Comparison of ENCODE assay signal across 10 cellular contexts in the genomic region with DNA sequence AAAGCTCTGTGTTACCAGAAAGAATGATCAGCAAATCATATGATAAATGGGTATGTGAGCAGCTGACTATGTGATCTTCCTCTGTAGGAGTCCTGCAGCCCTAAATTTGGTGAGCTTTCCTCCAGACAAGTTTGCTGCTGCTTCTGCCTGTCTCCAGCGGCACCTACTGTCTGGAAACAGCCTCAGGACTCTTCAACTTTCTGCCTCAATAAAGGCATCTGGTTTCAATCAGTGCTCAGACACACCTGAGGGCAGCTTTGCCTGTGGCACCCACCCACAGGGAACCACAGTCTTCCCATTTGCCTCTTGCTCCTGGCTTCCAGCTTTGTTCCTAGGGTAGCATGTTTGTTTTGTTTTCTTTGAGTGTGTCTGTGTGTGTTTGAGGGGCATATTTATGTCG.
A peak's percentile ranks its signal among the peaks of the same experiment; 100 is the strongest.
DNase-seq lines count a peak whose midpoint lies in the region; ATAC-seq and TF ChIP-seq lines count a peak whose summit lies in the region.
"Had no signal": no experiment of that assay in that cellular context is flagged by ENCODE, and none has a peak within 500 bp of the region (broad histone marks: within the 10 kb centered on the region; RNA-seq: fewer than 3 reads in every experiment).

No MANE protein-coding gene starts in this region.

- H3F3A ChIP-seq in GM23338 (replicated peaks; ENCODE audit: low read depth): no peaks in the 10 kb centered on the region

- peak; percentile 36 to 69; a peak in 3 of 4 replicates for TF ChIP-seq CTCF in GM23338 (conservative IDR thresholded peaks at IDR 0.05; ENCODE audit: low read depth in 2 of 2)
- peak; percentile 20 for TF ChIP-seq CTCF in fibroblast of villous mesenchyme (IDR thresholded peaks at IDR 0.05; ENCODE audit: insufficient read depth, low read depth, low read length)

- H3K27me3 ChIP-seq in GM23338 (ENCODE audit: insufficient read depth): no peaks in the 10 kb centered on the region

- no peaks in the 10 kb centered on the region for H3K27me3 Mint-ChIP-seq in GM23338 (ENCODE audit: insufficient read depth, low read depth, poor library complexity)
- H3K27me3 Mint-ChIP-seq: CD4-positive, CD25-positive, alpha-beta regulatory T cell had no signal

- DNase-seq in ACHN (peak; percentile 14), GM23338 (ENCODE audit: low spot score) (peak; percentile 68), SK-N-DZ (ENCODE audit: low spot score) (peak; percentile 78), fibroblast of villous mesenchyme (ENCODE audit: low read depth) (no peak), NCI-H2107 treated with DMSO at 0.1 percent for 48 hours (lab: John Stamatoyannopoulos, UW; ENCODE audit: unreplicated experiment) (no peak), NCI-H1048 (lab: John Stamatoyannopoulos, UW) (no peak), nucleus accumbens (lab: John Stamatoyannopoulos, UW) (no peak)

- no peak overlapping the region for H3K4me2 ChIP-seq in GM23338

- no peak overlapping the region for H3K27ac Mint-ChIP-seq in GM23338
- H3K27ac Mint-ChIP-seq: CD4-positive, CD25-positive, alpha-beta regulatory T cell had no signal

- H3K36me3 ChIP-seq in GM23338 (ENCODE audit: insufficient read depth): no peaks in the 10 kb centered on the region

- H3K4me1 Mint-ChIP-seq in GM23338: no peaks in the 10 kb centered on the region
- H3K4me1 Mint-ChIP-seq: CD4-positive, CD25-positive, alpha-beta regulatory T cell had no signal

- no peak overlapping the region for H2AFZ ChIP-seq in GM23338
- H2AFZ ChIP-seq: parathyroid adenoma had no signal

- H3K36me3 Mint-ChIP-seq in GM23338 (ENCODE audit: low read depth): no peaks in the 10 kb centered on the region
- H3K36me3 Mint-ChIP-seq: CD4-positive, CD25-positive, alpha-beta regulatory T cell had no signal

- ATAC-seq in GM23338 (peak; percentile 97), HG02678 (IDR thresholded peaks at IDR 0.05; ENCODE audit: unreplicated experiment) (no peak)

- H3K4me3 ChIP-seq in GM23338: no peak overlapping the region
- H3K4me3 ChIP-seq in fibroblast of villous mesenchyme (ENCODE audit: low read depth, low read length): no peak overlapping the region

- H3K4me3 Mint-ChIP-seq in GM23338: no peak overlapping the region
- H3K4me3 Mint-ChIP-seq: CD4-positive, CD25-positive, alpha-beta regulatory T cell had no signal

- in situ Hi-C loops in ACHN (cut with HindIII; ENCODE audit: low pct_ligation_motif_present, low pct_unique_long_range_greater_than_20kb, low sequenced_read_pairs): no loop called here

- no peak overlapping the region for H3K27ac ChIP-seq in GM23338 (ENCODE audit: low read depth)
- H3K27ac ChIP-seq: parathyroid adenoma had no signal

- no peaks in the 10 kb centered on the region for H3K4me1 ChIP-seq in GM23338 (ENCODE audit: insufficient read depth)
- H3K4me1 ChIP-seq: parathyroid adenoma had no signal

- no peaks in the 10 kb centered on the region for H4K20me1 ChIP-seq in GM23338 (replicated peaks; ENCODE audit: insufficient read depth)

- no peaks in the 10 kb centered on the region for H3K79me2 ChIP-seq in GM23338 (replicated peaks; ENCODE audit: insufficient read depth)
- H3K79me2 ChIP-seq: parathyroid adenoma had no signal

- no peaks in the 10 kb centered on the region for H3K9me3 Mint-ChIP-seq in GM23338

- no peaks in the 10 kb centered on the region for H3K9me2 ChIP-seq in GM23338 (ENCODE audit: insufficient read depth)

TF ChIP-seq in GM23338, 12 proteins besides CTCF, POLR2A, EP300 and RAD21:
- TF ChIP-seq, protein P1, sequence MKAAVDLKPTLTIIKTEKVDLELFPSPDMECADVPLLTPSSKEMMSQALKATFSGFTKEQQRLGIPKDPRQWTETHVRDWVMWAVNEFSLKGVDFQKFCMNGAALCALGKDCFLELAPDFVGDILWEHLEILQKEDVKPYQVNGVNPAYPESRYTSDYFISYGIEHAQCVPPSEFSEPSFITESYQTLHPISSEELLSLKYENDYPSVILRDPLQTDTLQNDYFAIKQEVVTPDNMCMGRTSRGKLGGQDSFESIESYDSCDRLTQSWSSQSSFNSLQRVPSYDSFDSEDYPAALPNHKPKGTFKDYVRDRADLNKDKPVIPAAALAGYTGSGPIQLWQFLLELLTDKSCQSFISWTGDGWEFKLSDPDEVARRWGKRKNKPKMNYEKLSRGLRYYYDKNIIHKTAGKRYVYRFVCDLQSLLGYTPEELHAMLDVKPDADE (IDR thresholded peaks at IDR 0.05): no peak
- TF ChIP-seq JUNB (IDR thresholded peaks at IDR 0.05; ENCODE audit: unreplicated experiment): no peak
- no peak for TF ChIP-seq EZH2 (IDR thresholded peaks at IDR 0.05; ENCODE audit: low read depth, unreplicated experiment)
- TF ChIP-seq EZH2phosphoT487 (IDR thresholded peaks at IDR 0.05; ENCODE audit: unreplicated experiment): no peak
- no peak for TF ChIP-seq NANOG (IDR thresholded peaks at IDR 0.05; ENCODE audit: borderline replicate concordance)
- no peak for TF ChIP-seq STAT1 (IDR thresholded peaks at IDR 0.05; ENCODE audit: unreplicated experiment)
- TF ChIP-seq, protein P2, sequence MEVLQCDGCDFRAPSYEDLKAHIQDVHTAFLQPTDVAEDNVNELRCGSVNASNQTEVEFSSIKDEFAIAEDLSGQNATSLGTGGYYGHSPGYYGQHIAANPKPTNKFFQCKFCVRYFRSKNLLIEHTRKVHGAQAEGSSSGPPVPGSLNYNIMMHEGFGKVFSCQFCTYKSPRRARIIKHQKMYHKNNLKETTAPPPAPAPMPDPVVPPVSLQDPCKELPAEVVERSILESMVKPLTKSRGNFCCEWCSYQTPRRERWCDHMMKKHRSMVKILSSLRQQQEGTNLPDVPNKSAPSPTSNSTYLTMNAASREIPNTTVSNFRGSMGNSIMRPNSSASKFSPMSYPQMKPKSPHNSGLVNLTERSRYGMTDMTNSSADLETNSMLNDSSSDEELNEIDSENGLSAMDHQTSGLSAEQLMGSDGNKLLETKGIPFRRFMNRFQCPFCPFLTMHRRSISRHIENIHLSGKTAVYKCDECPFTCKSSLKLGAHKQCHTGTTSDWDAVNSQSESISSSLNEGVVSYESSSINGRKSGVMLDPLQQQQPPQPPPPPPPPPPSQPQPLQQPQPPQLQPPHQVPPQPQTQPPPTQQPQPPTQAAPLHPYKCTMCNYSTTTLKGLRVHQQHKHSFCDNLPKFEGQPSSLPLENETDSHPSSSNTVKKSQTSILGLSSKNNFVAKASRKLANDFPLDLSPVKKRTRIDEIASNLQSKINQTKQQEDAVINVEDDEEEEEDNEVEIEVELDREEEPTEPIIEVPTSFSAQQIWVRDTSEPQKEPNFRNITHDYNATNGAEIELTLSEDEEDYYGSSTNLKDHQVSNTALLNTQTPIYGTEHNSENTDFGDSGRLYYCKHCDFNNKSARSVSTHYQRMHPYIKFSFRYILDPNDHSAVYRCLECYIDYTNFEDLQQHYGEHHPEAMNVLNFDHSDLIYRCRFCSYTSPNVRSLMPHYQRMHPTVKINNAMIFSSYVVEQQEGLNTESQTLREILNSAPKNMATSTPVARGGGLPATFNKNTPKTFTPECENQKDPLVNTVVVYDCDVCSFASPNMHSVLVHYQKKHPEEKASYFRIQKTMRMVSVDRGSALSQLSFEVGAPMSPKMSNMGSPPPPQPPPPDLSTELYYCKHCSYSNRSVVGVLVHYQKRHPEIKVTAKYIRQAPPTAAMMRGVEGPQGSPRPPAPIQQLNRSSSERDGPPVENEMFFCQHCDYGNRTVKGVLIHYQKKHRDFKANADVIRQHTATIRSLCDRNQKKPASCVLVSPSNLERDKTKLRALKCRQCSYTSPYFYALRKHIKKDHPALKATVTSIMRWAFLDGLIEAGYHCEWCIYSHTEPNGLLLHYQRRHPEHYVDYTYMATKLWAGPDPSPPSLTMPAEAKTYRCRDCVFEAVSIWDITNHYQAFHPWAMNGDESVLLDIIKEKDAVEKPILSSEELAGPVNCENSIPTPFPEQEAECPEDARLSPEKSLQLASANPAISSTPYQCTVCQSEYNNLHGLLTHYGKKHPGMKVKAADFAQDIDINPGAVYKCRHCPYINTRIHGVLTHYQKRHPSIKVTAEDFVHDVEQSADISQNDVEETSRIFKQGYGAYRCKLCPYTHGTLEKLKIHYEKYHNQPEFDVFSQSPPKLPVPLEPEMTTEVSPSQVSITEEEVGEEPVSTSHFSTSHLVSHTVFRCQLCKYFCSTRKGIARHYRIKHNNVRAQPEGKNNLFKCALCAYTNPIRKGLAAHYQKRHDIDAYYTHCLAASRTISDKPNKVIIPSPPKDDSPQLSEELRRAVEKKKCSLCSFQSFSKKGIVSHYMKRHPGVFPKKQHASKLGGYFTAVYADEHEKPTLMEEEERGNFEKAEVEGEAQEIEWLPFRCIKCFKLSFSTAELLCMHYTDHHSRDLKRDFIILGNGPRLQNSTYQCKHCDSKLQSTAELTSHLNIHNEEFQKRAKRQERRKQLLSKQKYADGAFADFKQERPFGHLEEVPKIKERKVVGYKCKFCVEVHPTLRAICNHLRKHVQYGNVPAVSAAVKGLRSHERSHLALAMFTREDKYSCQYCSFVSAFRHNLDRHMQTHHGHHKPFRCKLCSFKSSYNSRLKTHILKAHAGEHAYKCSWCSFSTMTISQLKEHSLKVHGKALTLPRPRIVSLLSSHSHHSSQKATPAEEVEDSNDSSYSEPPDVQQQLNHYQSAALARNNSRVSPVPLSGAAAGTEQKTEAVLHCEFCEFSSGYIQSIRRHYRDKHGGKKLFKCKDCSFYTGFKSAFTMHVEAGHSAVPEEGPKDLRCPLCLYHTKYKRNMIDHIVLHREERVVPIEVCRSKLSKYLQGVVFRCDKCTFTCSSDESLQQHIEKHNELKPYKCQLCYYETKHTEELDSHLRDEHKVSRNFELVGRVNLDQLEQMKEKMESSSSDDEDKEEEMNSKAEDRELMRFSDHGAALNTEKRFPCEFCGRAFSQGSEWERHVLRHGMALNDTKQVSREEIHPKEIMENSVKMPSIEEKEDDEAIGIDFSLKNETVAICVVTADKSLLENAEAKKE (CRISPR knock-in tag; IDR thresholded peaks at IDR 0.05): no peak
- TF ChIP-seq POLR2AphosphoS5 (IDR thresholded peaks at IDR 0.05; ENCODE audit: low read depth): no peak
- TF ChIP-seq ZNF331 (CRISPR knock-in tag; IDR thresholded peaks at IDR 0.05; ENCODE audit: low read depth): no peak
- TF ChIP-seq CREB1 (CRISPR knock-in tag; IDR thresholded peaks at IDR 0.05; ENCODE audit: low read depth): no peak
- TF ChIP-seq ZNF114 (CRISPR knock-in tag; IDR thresholded peaks at IDR 0.05): no peak

Comparison
In these comparisons a context has a peak if more than half of its experiments do, and no peak if none do; other contexts are left out.
1. DNase-seq: peak in ACHN (single experiment), GM23338 (single experiment) and SK-N-DZ (single experiment); none in fibroblast of villous mesenchyme (single experiment), NCI-H2107 treated with DMSO at 0.1 percent for 48 hours (single experiment), NCI-H1048 (single experiment) and nucleus accumbens (0 of 56).